7 cellular contexts compared by ENCODE assay signal in the genomic region with DNA sequence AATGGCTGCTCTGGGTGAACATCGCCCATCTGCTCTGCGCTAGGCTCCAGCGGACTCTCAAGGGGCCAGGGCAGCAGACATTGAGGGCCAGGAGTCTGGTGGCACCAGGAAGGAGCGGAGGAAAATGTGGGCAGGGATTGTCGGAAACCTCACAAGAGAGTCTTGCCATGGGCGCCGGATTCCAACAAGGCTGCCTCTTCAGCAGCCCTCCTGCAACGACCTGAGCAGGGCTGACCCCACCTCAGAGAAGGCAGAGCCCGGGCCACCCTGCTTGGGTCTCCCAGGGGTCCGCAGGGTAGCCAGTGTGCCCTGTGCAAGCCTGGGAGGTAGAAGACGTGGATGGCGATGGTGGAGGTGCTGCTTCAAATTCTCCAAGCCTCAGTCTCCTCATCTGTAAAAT. TPM values are rescaled to one million over a fixed set of nuclear protein-coding genes. Genes with fewer than 3 reads are reported as not detected.
"Had no signal": no experiment of that assay in that cellular context is flagged by ENCODE, and none has a peak within 500 bp of the region (broad histone marks: within the 10 kb centered on the region; RNA-seq: fewer than 3 reads in every experiment).

No MANE protein-coding gene starts in this region.

- H3K9me3 ChIP-seq: HAP-1 had no signal

- ATAC-seq: HCT116, K562 had no signal

- H3K9me3 Mint-ChIP-seq: HFFc6 had no signal

- H3K27ac Mint-ChIP-seq: HFFc6 had no signal

- H3K4me1 ChIP-seq: HAP-1 had no signal

- H3K36me3 ChIP-seq: HAP-1 had no signal

- H3K4me3 ChIP-seq: GM23248, HAP-1, K562 had no signal

- H3K4me3 Mint-ChIP-seq: HFFc6 had no signal

- DNase-seq: GM23248, GOT3, HFFc6, IMR-90 had no signal

RNA-seq across cellular contexts. Expression of a gene that starts 11.4 kb away (rescaled TPM):
- total RNA-seq: GM23248, HFFc6, IMR-90, K562 had no signal
- polyA plus RNA-seq: GM23248, IMR-90, K562 had no signal
